In the genomic region with DNA sequence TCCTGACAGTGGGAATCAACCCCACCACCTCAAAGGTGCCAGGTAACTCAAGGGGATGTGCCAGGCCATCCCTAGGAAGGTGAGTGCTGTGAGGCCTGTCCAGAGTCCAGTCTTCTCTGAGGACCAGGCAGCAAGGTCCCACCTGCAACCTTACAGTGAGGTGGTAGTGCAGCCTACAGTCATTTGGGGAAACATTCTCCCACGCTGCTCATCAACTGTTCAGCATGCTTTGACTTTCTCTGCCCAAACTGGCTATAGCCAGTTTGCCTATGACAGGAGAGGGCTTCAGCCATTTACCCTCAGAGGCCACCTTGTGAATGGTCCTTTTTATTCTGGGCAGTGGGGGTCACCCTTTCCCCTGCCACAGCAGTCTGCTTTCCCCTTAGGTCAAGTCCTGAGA, we compare ENCODE assay signal across 29 cellular contexts.
"Had no signal": no experiment of that assay in that cellular context is flagged by ENCODE, and none has a peak within 500 bp of the region (broad histone marks: within the 10 kb centered on the region; RNA-seq: fewer than 3 reads in every experiment).

No MANE protein-coding gene starts in this region.

- H3K27me3 ChIP-seq: heart right ventricle, left lung, neural progenitor cell, ovary, sigmoid colon, tibial nerve, upper lobe of left lung, uterus had no signal

- ATAC-seq: effector memory CD8-positive, alpha-beta T cell; heart right ventricle; left cardiac atrium; left lung; mucosa of descending colon; psoas muscle; right cardiac atrium; stimulated activated naive B cell treated with anti-CD40 and anti-IgM and Interleukin-4, amounts not matched to agents 10 μg/mL and 1 μg/mL and 100 μg/mL, for 72 hours had no signal

- H3K36me3 ChIP-seq: esophagus squamous epithelium, heart right ventricle, left lung, neural progenitor cell, ovary, sigmoid colon, thoracic aorta, tibial nerve, upper lobe of left lung, uterus had no signal

- H3K4me1 Mint-ChIP-seq: mesothelial cell of epicardium; naive B cell; neural progenitor cell; stimulated activated naive B cell treated with anti-CD40 and anti-IgM and Interleukin-4, amounts not matched to agents 10 μg/mL and 1 μg/mL and 100 μg/mL, for 72 hours had no signal

- DNase-seq: cortex of kidney; effector memory CD8-positive, alpha-beta T cell; erythroblast; esophagus squamous epithelium; foreskin melanocyte; glutamatergic neuron; heart right ventricle; hippocampal formation; left cardiac atrium; left lung; mesenchymal stem cell; mucosa of descending colon; naive B cell; nucleus accumbens; ovary; posterior cingulate gyrus; psoas muscle; right cardiac atrium; sigmoid colon; stimulated activated CD4-positive, alpha-beta T cell treated with anti-CD3 and anti-CD28 coated beads, Interleukin-4, amount 100 ng/mL, for 4 hours; stimulated activated naive B cell treated with anti-CD40 and anti-IgM and Interleukin-4, amounts not matched to agents 10 μg/mL and 1 μg/mL and 100 μg/mL, for 72 hours; upper lobe of left lung; uterus had no signal

- H3K27ac Mint-ChIP-seq: effector memory CD8-positive, alpha-beta T cell; mesothelial cell of epicardium; naive B cell; natural killer cell treated with Interleukin-12 subunit alpha and Interleukin-12 subunit beta and Interleukin-15 and Interleukin-18, amount 100 ng/mL, for 72 hours; neural progenitor cell; stimulated activated naive B cell treated with anti-CD40 and anti-IgM and Interleukin-4, amounts not matched to agents 10 μg/mL and 1 μg/mL and 100 μg/mL, for 72 hours; stimulated activated naive CD8-positive, alpha-beta T cell treated with anti-CD3 and anti-CD28 coated beads, Interleukin-15, Interleukin-2, amounts not matched to agents 100 ng/mL and 50 ng/mL, for 24 hours had no signal

- H3K27ac ChIP-seq: esophagus squamous epithelium, heart right ventricle, left lung, neural progenitor cell, ovary, psoas muscle, sigmoid colon, thoracic aorta, tibial nerve, upper lobe of left lung, uterus had no signal

- H3K4me1 ChIP-seq: esophagus squamous epithelium, heart right ventricle, left lung, neural progenitor cell, psoas muscle, sigmoid colon, tibial nerve, upper lobe of left lung, uterus had no signal

- H3K4me3 Mint-ChIP-seq: effector memory CD8-positive, alpha-beta T cell; mesothelial cell of epicardium; naive B cell; natural killer cell treated with Interleukin-12 subunit alpha and Interleukin-12 subunit beta and Interleukin-15 and Interleukin-18, amount 100 ng/mL, for 72 hours; neural progenitor cell; stimulated activated naive B cell treated with anti-CD40 and anti-IgM and Interleukin-4, amounts not matched to agents 10 μg/mL and 1 μg/mL and 100 μg/mL, for 72 hours; stimulated activated naive CD8-positive, alpha-beta T cell treated with anti-CD3 and anti-CD28 coated beads, Interleukin-15, Interleukin-2, amounts not matched to agents 100 ng/mL and 50 ng/mL, for 24 hours had no signal

- H3K27me3 Mint-ChIP-seq: stimulated activated naive CD8-positive, alpha-beta T cell treated with anti-CD3 and anti-CD28 coated beads, Interleukin-15, Interleukin-2, amounts not matched to agents 100 ng/mL and 50 ng/mL, for 24 hours had no signal

- H3K4me3 ChIP-seq: esophagus squamous epithelium, heart right ventricle, left lung, mucosa of descending colon, neural progenitor cell, ovary, psoas muscle, sigmoid colon, thoracic aorta, tibial nerve, upper lobe of left lung, uterus had no signal

- H3K9me3 ChIP-seq: ovary, uterus had no signal
